Comparison of ENCODE assay signal across 8 cellular contexts in the genomic region with DNA sequence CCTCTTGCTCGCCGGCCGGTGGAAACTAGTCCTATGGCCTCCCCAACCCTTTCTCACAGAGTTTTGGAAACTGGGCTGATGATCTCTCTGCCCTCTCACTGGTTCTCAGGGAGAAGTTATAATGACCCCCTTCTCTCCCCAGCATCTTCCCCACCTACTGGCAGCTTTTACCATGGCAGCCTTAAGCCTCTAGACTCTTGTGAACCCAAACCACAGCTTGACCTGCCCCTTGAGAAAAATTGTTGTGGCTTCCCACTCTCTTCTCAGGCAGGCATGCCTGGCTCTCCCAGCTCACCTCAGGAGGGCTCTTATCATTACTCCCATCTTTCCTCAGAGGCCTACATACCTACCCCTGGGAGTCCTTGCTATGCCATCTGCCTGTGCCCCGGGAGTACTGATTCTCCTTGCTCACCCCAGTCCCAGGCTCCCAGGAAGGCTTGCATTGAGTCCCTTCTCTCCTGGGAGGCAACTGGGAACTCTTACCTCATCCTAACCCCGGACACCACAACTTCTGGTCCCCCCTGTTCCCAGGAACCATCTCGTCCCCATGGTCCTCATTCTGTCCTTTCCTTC. TPM values are rescaled to one million over a fixed set of nuclear protein-coding genes. Genes with fewer than 3 reads are reported as not detected.
DNase-seq lines count a peak whose midpoint lies in the region; ATAC-seq, FAIRE-seq and TF ChIP-seq lines count a peak whose summit lies in the region.

No MANE protein-coding gene starts in this region.

- H3K9ac ChIP-seq in stomach smooth muscle (ENCODE audit: low read length in 2 of 2) = no peak overlapping the region

- in situ Hi-C loops in ACHN (cut with HindIII; ENCODE audit: low pct_ligation_motif_present, low pct_unique_long_range_greater_than_20kb, low sequenced_read_pairs) = no loop called here

- peaks cover 10% of the 10 kb centered on the region for H3K4me1 ChIP-seq in RWPE2 (ENCODE audit: insufficient read depth, poor library complexity, severe bottlenecking)
- H3K4me1 ChIP-seq in stomach smooth muscle (ENCODE audit: control insufficient read depth, insufficient read depth, low read length) = peaks cover 11% of the 10 kb centered on the region

- peak; percentile 79 for FAIRE-seq in GM18507 (lab: Jason Lieb, UNC)

- DNase-seq in ACHN (peak; percentile 51), GM18507 (ENCODE audit: extremely low spot score, insufficient read length, low read depth) (no peak), RWPE2 (ENCODE audit: low spot score) (no peak), fibroblast of the aortic adventitia (ENCODE audit: low read depth) (peak; percentile 25)
- DNase-seq in stimulated activated CD4-positive, alpha-beta T cell treated with anti-CD3 and anti-CD28 coated beads, Interleukin-2, amount 100 ng/mL, for 48 hours = no peak
- DNase-seq in stimulated activated CD4-positive, alpha-beta T cell treated with anti-CD3 and anti-CD28 coated beads, Interleukin-4, amount 100 ng/mL, for 4 hours = no peak

- H3K27ac ChIP-seq in RWPE2 (ENCODE audit: poor library complexity, severe bottlenecking) (peak overlapping the region; percentile 92), stomach smooth muscle (ENCODE audit: low read length) (peak overlapping the region; percentile 95)

- ATAC-seq in RWPE2 (ENCODE audit: low read depth) (no peak), HG03196 (IDR thresholded peaks at IDR 0.05; ENCODE audit: unreplicated experiment) (no peak)

- H3K36me3 ChIP-seq in RWPE2 (ENCODE audit: low read depth) (peaks cover 32% of the 10 kb centered on the region), stomach smooth muscle (ENCODE audit: control insufficient read depth in 2 of 2, insufficient read depth in 2 of 2, low read length in 2 of 2) (peaks cover 13 to 19% of the 10 kb centered on the region in 2 donors)

- H3K9me3 ChIP-seq in RWPE2 (ENCODE audit: severe bottlenecking) (no peaks in the 10 kb centered on the region), stomach smooth muscle (ENCODE audit: control insufficient read depth in 2 of 2, low read length in 2 of 2) (no peaks in the 10 kb centered on the region)

- H3K27me3 ChIP-seq in RWPE2 (ENCODE audit: insufficient read depth, poor library complexity, severe bottlenecking) (no peaks in the 10 kb centered on the region), stomach smooth muscle (ENCODE audit: control insufficient read depth in 1 of 2, insufficient read depth in 2 of 2, low read length in 2 of 2) (no peaks in the 10 kb centered on the region)

- no peak for TF ChIP-seq CTCF in RWPE2 (IDR thresholded peaks at IDR 0.05; ENCODE audit: poor library complexity, severe bottlenecking)
- TF ChIP-seq CTCF in fibroblast of the aortic adventitia (IDR thresholded peaks at IDR 0.05; ENCODE audit: insufficient read depth, low read length) = peak; percentile 44

- H3K4me3 ChIP-seq in RWPE2 (ENCODE audit: severe bottlenecking) = no peak overlapping the region
- H3K4me3 ChIP-seq in fibroblast of the aortic adventitia (ENCODE audit: low read depth, low read length) = no peak overlapping the region
- H3K4me3 ChIP-seq in stomach smooth muscle (ENCODE audit: low read length in 2 of 2) = no peak overlapping the region

RNA-seq across cellular contexts. Expression of a gene that starts 1.6 kb away (rescaled TPM):
- 15.9 and 20.6 TPM in 2 replicates for total RNA-seq in fibroblast of the aortic adventitia (ENCODE audit: low replicate concordance)

RNA-seq across cellular contexts. Expression of a gene that starts 38.7 kb away (rescaled TPM):
- 595 and 603 TPM in 2 replicates for total RNA-seq in fibroblast of the aortic adventitia (ENCODE audit: low replicate concordance)

RNA-seq across cellular contexts. Expression of a gene that starts 38.8 kb away (rescaled TPM):
- 40.9 and 66.4 TPM in 2 replicates for total RNA-seq in fibroblast of the aortic adventitia (ENCODE audit: low replicate concordance)

RNA-seq across cellular contexts. Expression of a gene that starts 51.9 kb away (rescaled TPM):
- total RNA-seq in fibroblast of the aortic adventitia (ENCODE audit: low replicate concordance) = 0.18 and 0.65 TPM in 2 replicates

Comparison
In these comparisons a context has a peak if more than half of its experiments do, and no peak if none do; other contexts are left out.
1. DNase-seq: peak in ACHN (single experiment) and fibroblast of the aortic adventitia (single experiment); none in GM18507 (single experiment), RWPE2 (single experiment), stimulated activated CD4-positive, alpha-beta T cell treated with anti-CD3 and anti-CD28 coated beads, Interleukin-2, amount 100 ng/mL, for 48 hours (0 of 2) and stimulated activated CD4-positive, alpha-beta T cell treated with anti-CD3 and anti-CD28 coated beads, Interleukin-4, amount 100 ng/mL, for 4 hours (0 of 2).